ENCODE assay signal across 8 cellular contexts in the genomic region with DNA sequence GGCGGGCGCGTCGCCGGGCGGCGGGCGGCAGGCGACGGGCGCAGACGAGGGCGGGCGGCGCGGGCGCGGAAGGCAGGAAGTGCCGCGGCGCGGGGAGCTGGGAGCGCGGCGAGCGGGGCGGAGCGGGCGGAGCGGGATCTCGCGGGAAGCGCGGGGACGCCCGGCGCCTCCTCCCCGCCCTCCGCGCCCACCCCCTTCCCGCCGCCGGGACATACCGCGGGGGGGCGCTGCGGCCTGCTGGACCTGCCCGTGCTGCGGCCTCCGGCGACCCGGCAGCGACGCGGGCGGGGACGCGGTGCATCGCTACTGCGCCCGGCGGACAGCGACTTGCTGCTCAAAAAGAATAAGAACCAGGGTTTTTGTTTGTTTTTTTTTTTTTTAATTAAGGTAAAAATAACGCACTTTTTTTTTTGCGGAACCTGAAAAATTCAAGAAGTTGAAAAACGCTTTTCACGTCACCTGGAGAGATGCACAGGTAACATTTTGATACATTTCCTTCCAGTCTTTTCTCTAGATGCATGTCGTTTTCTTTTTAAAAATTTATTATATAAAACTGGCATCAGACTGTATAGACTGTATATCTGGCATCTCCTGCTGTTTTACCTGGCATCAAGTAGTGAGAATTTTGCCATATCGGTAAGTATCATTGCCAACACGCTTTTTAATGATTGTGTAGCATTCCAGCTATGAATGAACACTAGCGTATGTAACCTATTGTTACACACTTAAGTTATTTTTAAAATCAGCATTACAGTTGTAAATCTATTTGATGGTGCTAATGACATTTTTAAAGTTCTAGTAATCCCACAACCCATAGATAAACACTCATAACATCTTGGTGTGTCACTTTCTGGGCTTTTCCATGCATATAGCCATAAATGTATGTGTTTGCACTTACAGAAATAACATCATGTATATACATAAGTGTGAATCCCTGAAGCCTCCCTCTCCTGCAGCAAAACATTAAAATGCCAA. TPM values are rescaled to one million over a fixed set of nuclear protein-coding genes. Genes with fewer than 3 reads are reported as not detected.
A peak's percentile ranks its signal among the peaks of the same experiment; 100 is the strongest.
DNase-seq lines count a peak whose midpoint lies in the region; ATAC-seq and TF ChIP-seq lines count a peak whose summit lies in the region.

A gene with protein sequence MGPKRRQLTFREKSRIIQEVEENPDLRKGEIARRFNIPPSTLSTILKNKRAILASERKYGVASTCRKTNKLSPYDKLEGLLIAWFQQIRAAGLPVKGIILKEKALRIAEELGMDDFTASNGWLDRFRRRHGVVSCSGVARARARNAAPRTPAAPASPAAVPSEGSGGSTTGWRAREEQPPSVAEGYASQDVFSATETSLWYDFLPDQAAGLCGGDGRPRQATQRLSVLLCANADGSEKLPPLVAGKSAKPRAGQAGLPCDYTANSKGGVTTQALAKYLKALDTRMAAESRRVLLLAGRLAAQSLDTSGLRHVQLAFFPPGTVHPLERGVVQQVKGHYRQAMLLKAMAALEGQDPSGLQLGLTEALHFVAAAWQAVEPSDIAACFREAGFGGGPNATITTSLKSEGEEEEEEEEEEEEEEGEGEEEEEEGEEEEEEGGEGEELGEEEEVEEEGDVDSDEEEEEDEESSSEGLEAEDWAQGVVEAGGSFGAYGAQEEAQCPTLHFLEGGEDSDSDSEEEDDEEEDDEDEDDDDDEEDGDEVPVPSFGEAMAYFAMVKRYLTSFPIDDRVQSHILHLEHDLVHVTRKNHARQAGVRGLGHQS (minus strand): TSS at position 76 of the 975 bp plus-strand sequence. CDS start 257 bp downstream, outside the sequence.

- CTCF ChIA-PET in CD8-positive, alpha-beta memory T cell (lab: Charles Lee): interaction anchor here (0.7 to 16.8 kb wide), 18 partner anchors 8 to 297 kb away, joined by 3 to 262 read pairs (median 4); a partner anchor contains a TSS

- POLR2A ChIA-PET in CD8-positive, alpha-beta memory T cell (lab: Charles Lee): interaction anchor here (0.5 to 3.4 kb wide), 14 partner anchors 9 to 68 kb away, joined by 3 to 37 read pairs (median 4); a partner anchor contains a TSS

- H3K27me3 Mint-ChIP-seq in CD8-positive, alpha-beta memory T cell: no peaks in the 10 kb centered on the region
- H3K27me3 Mint-ChIP-seq in endothelial cell (ENCODE audit: unreplicated experiment) (peaks cover 16% of the 10 kb centered on the region), mesothelial cell of epicardium (ENCODE audit: low read depth) (peaks cover 1% of the 10 kb centered on the region)

- H3K4me3 Mint-ChIP-seq in CD8-positive, alpha-beta memory T cell: peak within 1 kb of the TSS; percentile 75 to 88 (median 83)
- H3K4me3 Mint-ChIP-seq in endothelial cell (ENCODE audit: unreplicated experiment) (peak within 1 kb of the TSS; percentile 88), mesothelial cell of epicardium (peak within 1 kb of the TSS; percentile 81)

- no peaks in the 10 kb centered on the region for H3K9me3 ChIP-seq in CD8-positive, alpha-beta memory T cell (ENCODE audit: low read length)

- H3K27ac ChIP-seq in CD8-positive, alpha-beta memory T cell (ENCODE audit: low read depth, low read length): peak within 1 kb of the TSS; percentile 16
- H3K27ac ChIP-seq in HL-60 (replicated peaks): no peak within 1 kb of the TSS; the same call in 1 of the 2 replicates

- peaks cover 0 to 5% (median 3%) of the 10 kb centered on the region in 3 donors for H3K36me3 Mint-ChIP-seq in CD8-positive, alpha-beta memory T cell
- H3K36me3 Mint-ChIP-seq in endothelial cell (ENCODE audit: low read depth, unreplicated experiment) (peaks cover 6% of the 10 kb centered on the region), mesothelial cell of epicardium (no peaks in the 10 kb centered on the region)

- peak; percentile 87 to 92 (median 89) for DNase-seq in CD8-positive, alpha-beta memory T cell
- DNase-seq in HL-60 (ENCODE audit: low read depth in 1 of 2, low spot score in 1 of 2) (peak; percentile 79 to 83), endothelial cell (ENCODE audit: low spot score) (peak; percentile 99), mesothelial cell of epicardium (ENCODE audit: low spot score in 2 of 2, unreplicated experiment in 2 of 2) (peak; percentile 91 to 96)
- DNase-seq in NK-92 treated with Interleukin-12 subunit alpha and Interleukin-12 subunit beta, amount 100 ng/mL, for 24 hours (lab: John Stamatoyannopoulos, UW): peak; percentile 74
- DNase-seq in activated CD8-positive, alpha-beta memory T cell treated with anti-CD3 and anti-CD28 coated beads, Interleukin-2, amount 50 U/mL, for 24 hours (ENCODE audit: extremely low read depth): peak; percentile 65
- peak; percentile 87 to 90 for DNase-seq in stimulated activated CD8-positive, alpha-beta memory T cell treated with anti-CD3 and anti-CD28 coated beads, Interleukin-15, amount 100 ng/mL, for 48 hours (ENCODE audit: low read depth in 2 of 2)

- H3K4me1 Mint-ChIP-seq in CD8-positive, alpha-beta memory T cell: peaks cover 28 to 37% (median 32%) of the 10 kb centered on the region in 3 donors
- H3K4me1 Mint-ChIP-seq in endothelial cell (ENCODE audit: unreplicated experiment) (peaks cover 5% of the 10 kb centered on the region), mesothelial cell of epicardium (peaks cover 29% of the 10 kb centered on the region)

- H3K36me3 ChIP-seq in CD8-positive, alpha-beta memory T cell (ENCODE audit: insufficient read depth, low read length): no peaks in the 10 kb centered on the region

- H3K27me3 ChIP-seq in CD8-positive, alpha-beta memory T cell (ENCODE audit: insufficient read depth, low read length, poor library complexity, severe bottlenecking): no peaks in the 10 kb centered on the region
- no peaks in the 10 kb centered on the region for H3K27me3 ChIP-seq in HL-60 (ENCODE audit: insufficient read depth, poor library complexity, severe bottlenecking)

- peak within 1 kb of the TSS; percentile 68 to 92 (median 85) for H3K27ac Mint-ChIP-seq in CD8-positive, alpha-beta memory T cell
- H3K27ac Mint-ChIP-seq in endothelial cell (ENCODE audit: unreplicated experiment): peak within 1 kb of the TSS; percentile 24
- peak within 1 kb of the TSS; percentile 82 for H3K27ac Mint-ChIP-seq in mesothelial cell of epicardium

- H3K4me1 ChIP-seq in CD8-positive, alpha-beta memory T cell (ENCODE audit: insufficient read depth, low read length): peaks cover 23% of the 10 kb centered on the region

- H3K9me3 Mint-ChIP-seq in CD8-positive, alpha-beta memory T cell: no peaks in the 10 kb centered on the region
- H3K9me3 Mint-ChIP-seq in endothelial cell (ENCODE audit: unreplicated experiment): no peaks in the 10 kb centered on the region
- H3K9me3 Mint-ChIP-seq in mesothelial cell of epicardium: no peaks in the 10 kb centered on the region

- H3K4me3 ChIP-seq in CD8-positive, alpha-beta memory T cell (ENCODE audit: low read length): peak within 1 kb of the TSS; percentile 46
- H3K4me3 ChIP-seq in HL-60 (replicated peaks; ENCODE audit: insufficient read depth, low read length): peak within 1 kb of the TSS; percentile 46

- peak; percentile 75 for ATAC-seq in GM19452 (IDR thresholded peaks at IDR 0.05; ENCODE audit: unreplicated experiment)

- peak; percentile 22 for TF ChIP-seq CTCF in HL-60 (IDR thresholded peaks at IDR 0.05; ENCODE audit: insufficient read depth, low read length)
- TF ChIP-seq CTCF in endothelial cell (IDR thresholded peaks at IDR 0.05; ENCODE audit: unreplicated experiment): peak; percentile 71
- TF ChIP-seq CTCF in mesothelial cell of epicardium (IDR thresholded peaks at IDR 0.05; ENCODE audit: unreplicated experiment): peak; percentile 62

RNA-seq across cellular contexts. Expression of the gene that starts here (rescaled TPM):
- 10 to 100 TPM; 66.4 to 69.9 TPM for total RNA-seq in CD8-positive, alpha-beta memory T cell
- polyA plus RNA-seq in CD8-positive, alpha-beta memory T cell: 1.7 TPM
- total RNA-seq in endothelial cell (ENCODE audit: unreplicated experiment) (57.9 TPM), mesothelial cell of epicardium (63.0 to 64.2 TPM (median 63.0 TPM) in 3 replicates)

Comparison
In these comparisons a context has a peak if more than half of its experiments do, and no peak if none do; other contexts are left out.
1. H3K27ac Mint-ChIP-seq: peak in every context shown above with its lines; median percentile 85 in CD8-positive, alpha-beta memory T cell; 82 in mesothelial cell of epicardium; 24 in endothelial cell.